22 cellular contexts compared by ENCODE assay signal in genomic region chr17:4469552-4469951, GRCh38. TPM values are rescaled to one million over a fixed set of nuclear protein-coding genes. Genes with fewer than 3 reads are reported as not detected.
"Had no signal": no experiment of that assay in that cellular context is flagged by ENCODE, and none has a peak within 500 bp of the region (broad histone marks: within the 10 kb centered on the region; RNA-seq: fewer than 3 reads in every experiment).

No MANE protein-coding gene starts in this region.

- H3K27me3 Mint-ChIP-seq: effector memory CD8-positive, alpha-beta T cell had no signal

- H3K79me2 ChIP-seq: hepatocyte had no signal

- H2AFZ ChIP-seq: hepatocyte had no signal

- H3K27ac Mint-ChIP-seq: effector memory CD8-positive, alpha-beta T cell; memory B cell; natural killer cell; stimulated activated effector memory CD8-positive, alpha-beta T cell treated with anti-CD3 and anti-CD28 coated beads, Interleukin-12 subunit alpha, Interleukin-12 subunit beta, amount 100 ng/mL, for 72 hours had no signal

- H3K27me3 ChIP-seq: hepatocyte, neutrophil, pancreas, sigmoid colon, tibial nerve, vagina had no signal

- H3K9me3 Mint-ChIP-seq: effector memory CD8-positive, alpha-beta T cell; memory B cell; natural killer cell; stimulated activated effector memory CD8-positive, alpha-beta T cell treated with anti-CD3 and anti-CD28 coated beads, Interleukin-12 subunit alpha, Interleukin-12 subunit beta, amount 100 ng/mL, for 72 hours had no signal

- H3K4me3 Mint-ChIP-seq: effector memory CD8-positive, alpha-beta T cell; memory B cell; natural killer cell; stimulated activated effector memory CD8-positive, alpha-beta T cell treated with anti-CD3 and anti-CD28 coated beads, Interleukin-12 subunit alpha, Interleukin-12 subunit beta, amount 100 ng/mL, for 72 hours had no signal

- ATAC-seq: effector memory CD8-positive, alpha-beta T cell; natural killer cell; pancreas; stimulated activated effector memory CD8-positive, alpha-beta T cell treated with anti-CD3 and anti-CD28 coated beads, Interleukin-12 subunit alpha, Interleukin-12 subunit beta, amount 100 ng/mL, for 72 hours had no signal

- H3K4me3 ChIP-seq: esophagus squamous epithelium, hepatocyte, lung, pancreas, sigmoid colon, thoracic aorta, tibial nerve, vagina had no signal

- DNase-seq: cortex of kidney; effector memory CD8-positive, alpha-beta T cell; erythroblast; esophagus squamous epithelium; foreskin melanocyte; kidney; natural killer cell; pancreas; sigmoid colon; stimulated activated CD4-positive, alpha-beta T cell treated with anti-CD3 and anti-CD28 coated beads, Interleukin-2, amount 100 ng/mL, for 24 hours; stimulated activated CD4-positive, alpha-beta T cell treated with anti-CD3 and anti-CD28 coated beads, Interleukin-4, amount 100 ng/mL, for 24 hours; stimulated activated naive CD4-positive, alpha-beta T cell treated with Interleukin-2 at 50 U/mL for 16 hours had no signal

- H3K4me1 Mint-ChIP-seq: memory B cell; natural killer cell; stimulated activated effector memory CD8-positive, alpha-beta T cell treated with anti-CD3 and anti-CD28 coated beads, Interleukin-12 subunit alpha, Interleukin-12 subunit beta, amount 100 ng/mL, for 72 hours had no signal

- H3K9me3 ChIP-seq: esophagus squamous epithelium, neutrophil, pancreas, sigmoid colon, thoracic aorta, tibial nerve, vagina had no signal

- H3K4me2 ChIP-seq: hepatocyte had no signal

- H3K36me3 Mint-ChIP-seq: memory B cell; natural killer cell; stimulated activated effector memory CD8-positive, alpha-beta T cell treated with anti-CD3 and anti-CD28 coated beads, Interleukin-12 subunit alpha, Interleukin-12 subunit beta, amount 100 ng/mL, for 72 hours had no signal

- H3K27ac ChIP-seq: esophagus squamous epithelium, hepatocyte, neutrophil, pancreas, sigmoid colon, thoracic aorta, tibial nerve, vagina had no signal

- H3K36me3 ChIP-seq: esophagus squamous epithelium, pancreas, sigmoid colon, thoracic aorta, tibial nerve, vagina had no signal

- H3K4me1 ChIP-seq: pancreas, sigmoid colon, tibial nerve, vagina had no signal

RNA-seq across cellular contexts. Expression of gene SPNS3, which starts 35.8 kb away (rescaled TPM):
- total RNA-seq: sigmoid colon, skeletal muscle tissue, vagina had no signal
- polyA plus RNA-seq: neural cell had no signal
